18 cellular contexts compared by ENCODE assay signal in the genomic region with DNA sequence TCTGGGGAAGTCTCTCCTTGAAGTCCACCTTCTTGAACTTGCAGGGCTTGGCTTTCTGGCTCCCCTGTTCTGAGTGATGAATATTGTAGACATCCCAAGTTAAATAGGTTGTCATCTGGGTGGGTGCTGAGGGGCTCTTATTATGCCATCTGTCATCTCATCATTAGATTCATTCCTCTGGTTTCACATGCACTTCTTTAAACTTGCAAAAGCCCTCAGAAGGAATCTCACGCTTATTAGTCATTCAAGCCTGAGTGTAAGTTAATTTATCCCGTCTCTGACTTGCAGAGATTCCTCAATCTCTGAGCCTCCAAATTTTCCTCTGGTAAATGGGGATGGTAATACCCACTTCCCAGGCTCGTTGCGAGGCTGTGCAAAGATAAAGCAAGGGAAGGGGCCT. TPM values are rescaled to one million over a fixed set of nuclear protein-coding genes. Genes with fewer than 3 reads are reported as not detected.
"Had no signal": no experiment of that assay in that cellular context is flagged by ENCODE, and none has a peak within 500 bp of the region (broad histone marks: within the 10 kb centered on the region; RNA-seq: fewer than 3 reads in every experiment).

No MANE protein-coding gene starts in this region.

- H3K36me3 Mint-ChIP-seq: activated naive CD8-positive, alpha-beta T cell had no signal

- H3K4me3 Mint-ChIP-seq: activated CD8-positive, alpha-beta memory T cell treated with anti-CD3 and anti-CD28 coated beads, Interleukin-2, amount 10 ng/mL, durations not matched to agents 7 days and 5 days; activated naive CD8-positive, alpha-beta T cell; memory B cell; natural killer cell treated with Interleukin-12 subunit alpha and Interleukin-12 subunit beta and Interleukin-15 and Interleukin-18, amount 100 ng/mL, for 72 hours; T-helper 17 cell had no signal

- H3K27ac Mint-ChIP-seq: activated CD8-positive, alpha-beta memory T cell treated with anti-CD3 and anti-CD28 coated beads, Interleukin-2, amount 10 ng/mL, durations not matched to agents 7 days and 5 days; activated naive CD8-positive, alpha-beta T cell; memory B cell; natural killer cell treated with Interleukin-12 subunit alpha and Interleukin-12 subunit beta and Interleukin-15 and Interleukin-18, amount 100 ng/mL, for 72 hours; T-helper 17 cell had no signal

- H3K36me3 ChIP-seq: cardiac muscle cell, esophagus muscularis mucosa, heart right ventricle, left lung, pancreas, tibial artery, uterus had no signal

- H3K27ac ChIP-seq: cardiac muscle cell, esophagus muscularis mucosa, heart right ventricle, left lung, pancreas, skin epidermis, tibial artery, uterus had no signal

- H3K4me3 ChIP-seq: cardiac muscle cell, esophagus muscularis mucosa, heart right ventricle, left lung, pancreas, skin epidermis, tibial artery, uterus had no signal

- H3K9me3 ChIP-seq: esophagus muscularis mucosa, pancreas, tibial artery, uterus had no signal

- DNase-seq: activated CD4-positive, alpha-beta T cell treated with anti-CD3 and anti-CD28 coated beads, Interleukin-2, amount 50 U/mL, for 4 hours; activated CD8-positive, alpha-beta memory T cell treated with anti-CD3 and anti-CD28 coated beads, Interleukin-2, amount 10 ng/mL, durations not matched to agents 7 days and 5 days; activated gamma-delta T cell; activated T-cell treated with anti-CD3 and anti-CD28 coated beads, Interleukin-2, amount 50 U/mL, for 48 hours; aorta; foreskin melanocyte; heart right ventricle; left lung; pancreas; T-helper 17 cell; tibial artery; uterus had no signal

- H3K4me1 ChIP-seq: pancreas had no signal

- H3K9me3 Mint-ChIP-seq: natural killer cell treated with Interleukin-12 subunit alpha and Interleukin-12 subunit beta and Interleukin-15 and Interleukin-18, amount 100 ng/mL, for 72 hours had no signal

RNA-seq across cellular contexts. Expression of a gene that starts 5.7 kb away (rescaled TPM):
- polyA plus RNA-seq: aorta had no signal
